In the genomic region with DNA sequence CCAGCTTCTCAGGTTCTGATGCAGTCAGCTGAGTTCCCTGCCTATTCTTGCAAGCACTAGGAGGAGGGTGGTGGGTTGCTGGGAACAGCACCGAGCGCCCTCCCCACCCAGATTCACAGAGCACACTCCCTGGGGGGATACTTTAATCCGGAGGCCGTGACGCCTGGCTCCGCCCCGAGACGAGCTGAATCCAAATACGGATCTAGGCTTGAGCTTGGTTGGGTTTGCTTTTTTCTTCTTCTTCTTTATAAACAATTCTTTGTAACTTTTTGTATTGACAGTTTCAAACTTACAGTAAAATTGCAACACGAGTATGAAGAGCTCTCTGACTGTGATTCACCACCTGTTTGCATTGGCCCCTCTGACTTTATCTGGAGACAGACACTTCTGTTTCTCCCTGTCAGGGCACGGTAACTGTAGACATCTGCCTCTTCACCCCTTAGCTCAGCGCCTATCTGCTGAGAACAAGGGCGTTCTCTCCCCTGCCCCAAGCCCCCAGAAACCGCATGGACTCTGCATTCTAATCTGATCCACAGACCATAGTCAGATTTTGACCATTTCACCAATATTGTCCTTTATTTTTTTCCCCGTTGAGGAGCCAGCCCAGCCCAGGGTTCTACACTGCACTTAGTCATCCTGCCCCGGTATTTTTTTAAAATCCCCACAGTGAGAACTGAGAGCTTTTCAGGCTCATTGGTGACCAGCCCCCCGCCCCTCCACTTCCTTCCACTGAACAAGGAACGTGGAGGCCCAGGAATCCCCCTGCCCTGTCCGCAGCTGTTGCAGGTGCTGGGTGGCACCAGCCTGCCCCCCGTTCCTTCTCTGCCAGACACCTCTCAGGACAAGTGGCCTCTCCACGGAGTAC, we compare ENCODE assay signal across 8 cellular contexts. TPM values are rescaled to one million over a fixed set of nuclear protein-coding genes. Genes with fewer than 3 reads are reported as not detected.
DNase-seq lines count a peak whose midpoint lies in the region; ATAC-seq and TF ChIP-seq lines count a peak whose summit lies in the region.

No MANE protein-coding gene starts in this region.

- H3K4me3 Mint-ChIP-seq in activated CD8-positive, alpha-beta memory T cell treated with anti-CD3 and anti-CD28 coated beads, Interleukin-2, amount 10 ng/mL, durations not matched to agents 7 days and 5 days: peak overlapping the region; percentile 49

- H3K36me3 Mint-ChIP-seq in activated CD8-positive, alpha-beta memory T cell treated with anti-CD3 and anti-CD28 coated beads, Interleukin-2, amount 10 ng/mL, durations not matched to agents 7 days and 5 days: peaks cover 39% of the 10 kb centered on the region

- DNase-seq in activated effector memory CD4-positive, alpha-beta T cell treated with anti-CD3 and anti-CD28 coated beads, Interleukin-2, amount 50 U/mL, for 16 hours: peak; percentile 88
- DNase-seq in activated effector memory CD4-positive, alpha-beta T cell treated with Interleukin-2 at 50 U/mL for 16 hours: no peak
- DNase-seq in activated CD8-positive, alpha-beta memory T cell treated with anti-CD3 and anti-CD28 coated beads, Interleukin-2, amount 10 ng/mL, durations not matched to agents 7 days and 5 days: peak; percentile 71
- no peak for DNase-seq in heart right ventricle
- peak; percentile 76 for DNase-seq in stimulated activated naive CD8-positive, alpha-beta T cell treated with anti-CD3 and anti-CD28 coated beads, Interleukin-15, Interleukin-2, amounts not matched to agents 100 U/mL and 50 U/mL, for 24 hours
- no peak for DNase-seq in cerebellar cortex (ENCODE audit: low spot score)
- no peak for DNase-seq in posterior vena cava (ENCODE audit: low spot score)

- no peak for TF ChIP-seq CTCF in heart right ventricle (IDR thresholded peaks at IDR 0.05)

- H3K9me3 Mint-ChIP-seq in activated CD8-positive, alpha-beta memory T cell treated with anti-CD3 and anti-CD28 coated beads, Interleukin-2, amount 10 ng/mL, durations not matched to agents 7 days and 5 days (ENCODE audit: low read depth): no peaks in the 10 kb centered on the region

- peaks cover 0 to 40% (median 15%) of the 10 kb centered on the region in 9 donors for H3K4me1 ChIP-seq in heart right ventricle

- H3K27me3 ChIP-seq in heart right ventricle: no peaks in the 10 kb centered on the region

- no peaks in the 10 kb centered on the region for H3K27me3 Mint-ChIP-seq in activated CD8-positive, alpha-beta memory T cell treated with anti-CD3 and anti-CD28 coated beads, Interleukin-2, amount 10 ng/mL, durations not matched to agents 7 days and 5 days

- H3K4me3 ChIP-seq in heart right ventricle: peak overlapping the region in 1 of 10 donors; percentile 18

- H3K4me1 Mint-ChIP-seq in activated CD8-positive, alpha-beta memory T cell treated with anti-CD3 and anti-CD28 coated beads, Interleukin-2, amount 10 ng/mL, durations not matched to agents 7 days and 5 days: peaks cover 51% of the 10 kb centered on the region

- 22 to 34% methylated on average over 21 of the region's 21 CpGs for WGBS in heart right ventricle, 2 donors

- H3K27ac Mint-ChIP-seq in activated CD8-positive, alpha-beta memory T cell treated with anti-CD3 and anti-CD28 coated beads, Interleukin-2, amount 10 ng/mL, durations not matched to agents 7 days and 5 days: peak overlapping the region; percentile 85

- intact Hi-C loops in heart right ventricle (cut with DNase I): no loop called here
- intact Hi-C loops in posterior vena cava (cut with DNase I): no loop called here

- peaks cover 0 to 26% (median 0%) of the 10 kb centered on the region in 9 donors for H3K36me3 ChIP-seq in heart right ventricle

- ATAC-seq in HG03342 (IDR thresholded peaks at IDR 0.05; ENCODE audit: unreplicated experiment) (peak; percentile 41), heart right ventricle (peak; percentile 2 to 50 (median 40))
- ATAC-seq in activated CD8-positive, alpha-beta memory T cell treated with anti-CD3 and anti-CD28 coated beads, Interleukin-2, amount 10 ng/mL, durations not matched to agents 7 days and 5 days: peak; percentile 50
- peak; percentile 74 for ATAC-seq in stimulated activated naive CD8-positive, alpha-beta T cell treated with anti-CD3 and anti-CD28 coated beads, Interleukin-15, Interleukin-2, amounts not matched to agents 100 U/mL and 50 U/mL, for 24 hours

- no peaks in the 10 kb centered on the region for H3K9me3 ChIP-seq in heart right ventricle

- peak overlapping the region in 7 of 10 donors; percentile 25 to 58 (median 36) for H3K27ac ChIP-seq in heart right ventricle

- CTCF ChIA-PET in activated CD8-positive, alpha-beta memory T cell treated with anti-CD3 and anti-CD28 coated beads, Interleukin-2, amount 10 ng/mL, durations not matched to agents 7 days and 5 days (lab: Charles Lee): interaction anchor here (0.5 to 45.4 kb wide), 8 partner anchors 0 to 305 kb away, joined by 3 to 1678 read pairs (median 4); a partner anchor contains a TSS

RNA-seq across cellular contexts. Expression of a gene that starts 11.5 kb away (rescaled TPM):
- 100 to 1,000 TPM; 114 to 137 TPM for total RNA-seq in activated CD8-positive, alpha-beta memory T cell treated with anti-CD3 and anti-CD28 coated beads, Interleukin-2, amount 10 ng/mL, durations not matched to agents 7 days and 5 days
- total RNA-seq in heart right ventricle (10 to 100 TPM; 19.8 to 45.6 (median 27.2) TPM), posterior vena cava (10 to 100 TPM in 1 of 2 donors, 1 to 10 TPM in 1; 5.3 to 10.4 TPM)
- polyA plus RNA-seq in heart right ventricle: 10 to 100 TPM; 16.5 to 16.6 TPM

RNA-seq across cellular contexts. Expression of a gene that starts 21.8 kb away (rescaled TPM):
- total RNA-seq in activated CD8-positive, alpha-beta memory T cell treated with anti-CD3 and anti-CD28 coated beads, Interleukin-2, amount 10 ng/mL, durations not matched to agents 7 days and 5 days: 10 to 100 TPM; 33.7 to 35.9 TPM
- total RNA-seq in heart right ventricle (10 to 100 TPM; 10.3 to 14.8 (median 11.2) TPM), posterior vena cava (10 to 100 TPM; 20.2 to 20.9 TPM)
- polyA plus RNA-seq in heart right ventricle: 10 to 100 TPM in 1 of 2 donors, 1 to 10 TPM in 1; 2.8 to 11.9 TPM

Comparison
In these comparisons a context has a peak if more than half of its experiments do, and no peak if none do; other contexts are left out.
1. DNase-seq: peak in activated effector memory CD4-positive, alpha-beta T cell treated with anti-CD3 and anti-CD28 coated beads, Interleukin-2, amount 50 U/mL, for 16 hours (single experiment), activated CD8-positive, alpha-beta memory T cell treated with anti-CD3 and anti-CD28 coated beads, Interleukin-2, amount 10 ng/mL, durations not matched to agents 7 days and 5 days (single experiment) and stimulated activated naive CD8-positive, alpha-beta T cell treated with anti-CD3 and anti-CD28 coated beads, Interleukin-15, Interleukin-2, amounts not matched to agents 100 U/mL and 50 U/mL, for 24 hours (single experiment); none in activated effector memory CD4-positive, alpha-beta T cell treated with Interleukin-2 at 50 U/mL for 16 hours (single experiment), heart right ventricle (0 of 2), cerebellar cortex (single experiment) and posterior vena cava (single experiment).
2. Peak in every context shown above with its lines, with median percentiles within 50 percentile points of each other: ATAC-seq.